ENCODE assay signal across 8 cellular contexts in genomic region chr15:39782441-39783138, GRCh38. TPM values are rescaled to one million over a fixed set of nuclear protein-coding genes. Genes with fewer than 3 reads are reported as not detected.
A peak's percentile ranks its signal among the peaks of the same experiment; 100 is the strongest.
DNase-seq lines count a peak whose midpoint lies in the region; ATAC-seq, FAIRE-seq and TF ChIP-seq lines count a peak whose summit lies in the region.

TSS of gene FSIP1 (minus strand) at chr15:39782841. CDS start at chr15:39776524, 6,317 bp downstream.

- no peak for TF ChIP-seq RAD21 in H1 (IDR thresholded peaks at IDR 0.05 in 1 of 2, conservative IDR thresholded peaks at IDR 0.05 in 1 of 2; ENCODE audit: low read depth in 2 of 2, low read length in 2 of 2)

- H3K56ac ChIP-seq in H1 (replicated peaks; ENCODE audit: insufficient read length, low read depth, low read length) (peak within 1 kb of the TSS; percentile 26), mesendoderm (ENCODE audit: low read length) (peak within 1 kb of the TSS; percentile 97)

- TF ChIP-seq EP300 in H1 (IDR thresholded peaks at IDR 0.05; ENCODE audit: borderline replicate concordance in 1 of 2, low read depth in 2 of 2, low read length in 2 of 2): peak in 1 of 2 experiments; percentile 96; a peak in 2 of 3 replicates

- H4K8ac ChIP-seq in H1 (ENCODE audit: extremely low read depth, insufficient read depth, low read length) (peak within 1 kb of the TSS; percentile 68; the same call in 1 of the 2 replicates), mesendoderm (ENCODE audit: low read depth, low read length) (no peak within 1 kb of the TSS)

- peak in 1 of 2 experiments; percentile 80; a peak in 2 of 3 replicates for TF ChIP-seq POLR2A in H1 (IDR thresholded peaks at IDR 0.05; ENCODE audit: control extremely low read depth in 1 of 2, low read depth in 2 of 2, low read length in 2 of 2)

- H3K79me1 ChIP-seq in H1 (ENCODE audit: low read depth, low read length) (no peaks in the 10 kb centered on the region), mesendoderm (ENCODE audit: low read length) (peaks cover 6% of the 10 kb centered on the region)

- H2BK20ac ChIP-seq in H1 (ENCODE audit: low read length): no peak within 1 kb of the TSS

- H3K36me3 ChIP-seq in H1 (ENCODE audit: control insufficient read depth in 2 of 4, insufficient read depth in 4 of 4, low read length in 3 of 4): no peaks in the 10 kb centered on the region
- no peaks in the 10 kb centered on the region for H3K36me3 ChIP-seq in mesendoderm (ENCODE audit: control insufficient read depth, insufficient read depth, low read length)

- H3K14ac ChIP-seq in H1 (ENCODE audit: insufficient read length): peak within 1 kb of the TSS; percentile 25

- H3K4me1 ChIP-seq in H1 (replicated peaks in 1 of 4; ENCODE audit: control insufficient read depth in 3 of 4, insufficient read depth in 4 of 4, low read length in 3 of 4) (peaks cover 0 to 19% (median 13%) of the 10 kb centered on the region in 4 experiments; a peak in 5 of 7 replicates), mesendoderm (ENCODE audit: control insufficient read depth, low read depth, low read length) (peaks cover 3% of the 10 kb centered on the region)

- H2BK120ac ChIP-seq in H1 (replicated peaks; ENCODE audit: low read depth, low read length): peak within 1 kb of the TSS; percentile 70
- no peak within 1 kb of the TSS for H2BK120ac ChIP-seq in mesendoderm (ENCODE audit: low read depth, low read length)

- no peak for FAIRE-seq in H1 (lab: Jason Lieb, UNC)

- H3K18ac ChIP-seq in H1 (ENCODE audit: extremely low read depth, low read length) (peak within 1 kb of the TSS; percentile 49), mesendoderm (ENCODE audit: low read length) (no peak within 1 kb of the TSS)

- peak; percentile 91 for ATAC-seq in GM21360 (IDR thresholded peaks at IDR 0.05; ENCODE audit: unreplicated experiment)

- POLR2A ChIA-PET in H1 (lab: Charles Lee; ENCODE audit: partially characterized antibody): interaction anchor here (1.2 to 1.9 kb wide), 7 partner anchors 12 to 202 kb away, joined by 4 to 10 read pairs (median 7); partner anchors contain the start of genes EIF2AK4 and THBS1

- no peak within 1 kb of the TSS for H3K23ac ChIP-seq in H1 (ENCODE audit: insufficient read length)
- H3K23ac ChIP-seq in mesendoderm (ENCODE audit: low read length): no peak within 1 kb of the TSS

- H3K4me2 ChIP-seq in H1 (ENCODE audit: insufficient read depth in 1 of 2, low read depth in 2 of 2, low read length in 2 of 2) (peak within 1 kb of the TSS; percentile 98 to 99), mesendoderm (ENCODE audit: low read length) (peak within 1 kb of the TSS; percentile 99)

- H3K27ac ChIP-seq in H1 (ENCODE audit: low read depth, low read length) (peak within 1 kb of the TSS; percentile 60), mesendoderm (ENCODE audit: low read depth, low read length) (peak within 1 kb of the TSS; percentile 60)

- H3K27me3 ChIP-seq in H1 (replicated peaks in 1 of 4; ENCODE audit: control insufficient read depth in 3 of 4, extremely low read depth in 1 of 4, insufficient read depth in 3 of 4, low read length in 3 of 4) (no peaks in the 10 kb centered on the region), mesendoderm (ENCODE audit: insufficient read depth, low read length, poor library complexity) (no peaks in the 10 kb centered on the region)

- no peak within 1 kb of the TSS for H4K91ac ChIP-seq in H1 (replicated peaks; ENCODE audit: insufficient read length, low read length)

- H2BK15ac ChIP-seq in H1 (ENCODE audit: low read length) (no peak within 1 kb of the TSS), mesendoderm (replicated peaks; ENCODE audit: low read depth) (no peak within 1 kb of the TSS)

- H3K79me2 ChIP-seq in H1 (ENCODE audit: control insufficient read depth in 1 of 2, insufficient read depth in 2 of 2, low read length in 2 of 2) (peaks cover 0 to 17% of the 10 kb centered on the region in 2 experiments; a peak in 2 of 4 replicates), mesendoderm (ENCODE audit: control insufficient read depth, insufficient read depth, low read length) (peaks cover 1% of the 10 kb centered on the region)

- H3K9ac ChIP-seq in H1 (replicated peaks in 1 of 4; ENCODE audit: extremely low read depth in 1 of 4, low read depth in 3 of 4, low read length in 3 of 4) (peak within 1 kb of the TSS; percentile 80 to 96 (median 88)), mesendoderm (ENCODE audit: low read length) (peak within 1 kb of the TSS; percentile 90)

- H2BK12ac ChIP-seq in H1 (ENCODE audit: low read depth, low read length): no peak within 1 kb of the TSS

- no peaks in the 10 kb centered on the region for H3K9me3 ChIP-seq in H1 (ENCODE audit: insufficient read depth in 2 of 2, low read depth in 1 of 2, low read length in 1 of 2)

- TF ChIP-seq CTCF in H1 (IDR thresholded peaks at IDR 0.05; ENCODE audit: control extremely low read depth in 1 of 3, insufficient read depth in 1 of 3, low read depth in 1 of 3, low read length in 3 of 3): no peak

- peak within 1 kb of the TSS; percentile 73 to 97 (median 90) for H3K4me3 ChIP-seq in H1 (ENCODE audit: extremely low read depth in 1 of 4, insufficient read depth in 2 of 4, low read depth in 3 of 4, low read length in 4 of 4)
- peak within 1 kb of the TSS; percentile 76 for H3K4me3 ChIP-seq in mesendoderm (ENCODE audit: low read length)

- H4K5ac ChIP-seq in H1 (ENCODE audit: insufficient read length, low read depth, low read length) (peak within 1 kb of the TSS; percentile 81), mesendoderm (ENCODE audit: low read length) (peak within 1 kb of the TSS; percentile 9)

- no peaks in the 10 kb centered on the region for H4K20me1 ChIP-seq in H1 (replicated peaks in 1 of 2; ENCODE audit: control insufficient read depth in 1 of 2, insufficient read depth in 2 of 2, low read length in 2 of 2)

- WGBS in H1 (ENCODE audit: extremely low coverage in 1 of 2, insufficient coverage in 1 of 2, insufficient read length in 1 of 2, insufficient replicate concordance in 2 of 2, low coverage in 1 of 2, low lambda C conversion rate in 2 of 2, missing lambda C conversion rate in 1 of 2), 2 experiments: 1% methylated on average over 59 of the region's 64 CpGs; no CpG with 5 or more reads in 1 of the 2 experiments
- no CpG with 5 or more reads among the region's 64 CpGs for WGBS in mesendoderm (ENCODE audit: extremely low coverage, insufficient coverage, low lambda C conversion rate)

- H2BK5ac ChIP-seq in H1 (ENCODE audit: low read depth, low read length): no peak within 1 kb of the TSS; the same call in 1 of the 2 replicates
- no peak within 1 kb of the TSS for H2BK5ac ChIP-seq in mesendoderm (ENCODE audit: low read length)

- H2AFZ ChIP-seq in H1 (ENCODE audit: low read length): peak within 1 kb of the TSS; percentile 93

- peak within 1 kb of the TSS; percentile 71 for H3K4ac ChIP-seq in H1 (replicated peaks; ENCODE audit: insufficient read length, low read depth, low read length)
- H3K4ac ChIP-seq in mesendoderm (ENCODE audit: low read depth, low read length): no peak within 1 kb of the TSS

- CTCF ChIA-PET in H1 (lab: Charles Lee; ENCODE audit: partially characterized antibody): interaction anchor here (0.7 to 1.5 kb wide), 6 partner anchors 12 to 490 kb away, joined by 3 to 4 read pairs (median 3); partner anchors contain the start of gene EIF2AK4

- H3K23me2 ChIP-seq in H1 (ENCODE audit: low read depth, low read length): peaks cover 7% of the 10 kb centered on the region

- DNase-seq in COLO829 (ENCODE audit: low spot score): peak; percentile 95
- peak; percentile 98 for DNase-seq in HT-29 (ENCODE audit: low spot score)
- peak; percentile 97 for DNase-seq in NK-92 treated with Interleukin-12 subunit alpha and Interleukin-12 subunit beta, amount 100 ng/mL, for 24 hours (lab: John Stamatoyannopoulos, UW)
- peak; percentile 90 to 93 (median 92) for DNase-seq in activated CD8-positive, alpha-beta memory T cell treated with anti-CD3 and anti-CD28 coated beads for 48 hours (ENCODE audit: low read depth in 2 of 3, low spot score in 2 of 3)
- peak; percentile 76 to 99 for DNase-seq in H1 (ENCODE audit: low read depth in 1 of 2, low spot score in 2 of 2)
- DNase-seq in mesendoderm: peak; percentile 98
- peak; percentile 94 for DNase-seq in stimulated activated CD8-positive, alpha-beta memory T cell treated with anti-CD3 and anti-CD28 coated beads, Interleukin-12 subunit alpha, Interleukin-12 subunit beta, amount 100 ng/mL, for 4 hours (ENCODE audit: low read depth)

- H2AK5ac ChIP-seq in H1 (ENCODE audit: low read depth, low read length) (no peak within 1 kb of the TSS), mesendoderm (ENCODE audit: low read length) (no peak within 1 kb of the TSS)

TF ChIP-seq in H1, 55 proteins besides CTCF, POLR2A, EP300 and RAD21 (continues in another document):
- TF ChIP-seq RXRA (IDR thresholded peaks at IDR 0.05; ENCODE audit: insufficient read depth, low read depth, low read length): no peak
- peak; percentile 72 for TF ChIP-seq TAF7 (optimal IDR thresholded peaks at IDR 0.05; ENCODE audit: borderline replicate concordance, low read depth, low read length)
- no peak for TF ChIP-seq RNF2 (IDR thresholded peaks at IDR 0.05; ENCODE audit: borderline replicate concordance, low read depth, low read length, missing control alignments, poor library complexity, severe bottlenecking)
- peak; percentile 73 for TF ChIP-seq TBP (IDR thresholded peaks at IDR 0.05; ENCODE audit: low read depth, low read length)
- peak; percentile 97 for TF ChIP-seq BRCA1 (IDR thresholded peaks at IDR 0.05; ENCODE audit: low read depth, low read length)
- no peak for TF ChIP-seq ZNF274 (IDR thresholded peaks at IDR 0.05; ENCODE audit: borderline replicate concordance, extremely low read depth, low read length)
- no peak for TF ChIP-seq EGR1 (IDR thresholded peaks at IDR 0.05; ENCODE audit: borderline replicate concordance, low read depth, low read length)
- TF ChIP-seq CTBP2 (IDR thresholded peaks at IDR 0.05; ENCODE audit: borderline replicate concordance, insufficient read depth, insufficient read length, low read length): no peak
- peak; percentile 81 to 95; a peak in 3 of 4 replicates for TF ChIP-seq SIN3A (conservative IDR thresholded peaks at IDR 0.05 in 1 of 2, IDR thresholded peaks at IDR 0.05 in 1 of 2; ENCODE audit: low read depth in 1 of 2, low read length in 2 of 2)
- TF ChIP-seq NANOG (IDR thresholded peaks at IDR 0.05; ENCODE audit: insufficient read depth, low read depth, low read length, poor library complexity, severe bottlenecking): no peak

RNA-seq across cellular contexts. Expression of gene FSIP1, which starts in this region (rescaled TPM):
- 0.48 and 2.1 TPM in 2 replicates for total RNA-seq in HT-29 (2014; rRNA removed; shearing (Covaris generic))
- total RNA-seq in H1 (2021; fragmentation: NEBNext Ultra II Directional; extraction: Animal tissue kit (Norgen Biotek cat#: 25700)): 0.88 and 1.3 TPM in 2 replicates
- 0.08 and 0.18 TPM in 2 replicates for polyA plus RNA-seq in H1 (2011; rRNA removed)
- polyA plus RNA-seq in H1 (2011; cell fraction: cytosol; rRNA removed): 0.31 TPM
- polyA plus RNA-seq in H1 (2011; cell fraction: nucleus; rRNA removed): 0.13 TPM
- 0.25 to 0.70 TPM (median 0.36 TPM) in 4 replicates for polyA plus RNA-seq in H1 (2012, experiment 1 of 2)
- 0.07 TPM for polyA plus RNA-seq in H1 (2012, experiment 2 of 2)
- polyA plus RNA-seq in H1 (2013, experiment 1 of 2): 0.45 TPM
- 0.61 TPM for polyA plus RNA-seq in H1 (2013, experiment 2 of 2)
- polyA minus RNA-seq in H1 (2011; rRNA and poly(A)+ RNA removed): 0.25 and 0.68 TPM in 2 replicates
- not detected for polyA minus RNA-seq in H1 (2011; cell fraction: cytosol; rRNA and poly(A)+ RNA removed)
- 1.8 TPM for polyA minus RNA-seq in H1 (2011; cell fraction: nucleus; rRNA and poly(A)+ RNA removed)
- 0.29 TPM for polyA plus RNA-seq in mesendoderm (2013, experiment 1 of 2)
- 0.32 TPM for polyA plus RNA-seq in mesendoderm (2013, experiment 2 of 2)

Comparison
In these comparisons a context has a peak if more than half of its experiments do, and no peak if none do; other contexts are left out.
1. Peak in every context shown above with its lines: DNase-seq, ATAC-seq, H3K4me3 ChIP-seq and H3K27ac ChIP-seq.